Comparison of ENCODE assay signal across 11 cellular contexts in genomic region chr12:55824726-55825125, GRCh38. TPM values are rescaled to one million over a fixed set of nuclear protein-coding genes. Genes with fewer than 3 reads are reported as not detected.
DNase-seq lines count a peak whose midpoint lies in the region; ATAC-seq and TF ChIP-seq lines count a peak whose summit lies in the region.
"Had no signal": no experiment of that assay in that cellular context is flagged by ENCODE, and none has a peak within 500 bp of the region (broad histone marks: within the 10 kb centered on the region; RNA-seq: fewer than 3 reads in every experiment).

No MANE protein-coding gene starts in this region.

- peak overlapping the region; percentile 72 for H3K4me3 Mint-ChIP-seq in activated CD4-positive, alpha-beta T cell treated with anti-CD3 and anti-CD28 coated beads, Interleukin-2, amount 10 ng/mL, durations not matched to agents 24 days and 14 days
- H3K4me3 Mint-ChIP-seq in HFFc6 (no peak overlapping the region), nephron progenitor cell (peak overlapping the region; percentile 0)
- H3K4me3 Mint-ChIP-seq in activated naive CD8-positive, alpha-beta T cell: peak overlapping the region; percentile 75

- H3K4me3 ChIP-seq in foreskin fibroblast (ENCODE audit: low read depth in 1 of 2, low read length in 2 of 2): no peak overlapping the region

- peak overlapping the region; percentile 79 for H3K27ac Mint-ChIP-seq in activated CD4-positive, alpha-beta T cell treated with anti-CD3 and anti-CD28 coated beads, Interleukin-2, amount 10 ng/mL, durations not matched to agents 24 days and 14 days
- H3K27ac Mint-ChIP-seq in HFFc6: peak overlapping the region; percentile 64; the same call in 1 of the 2 replicates
- H3K27ac Mint-ChIP-seq in activated naive CD8-positive, alpha-beta T cell: peak overlapping the region; percentile 95
- H3K27ac Mint-ChIP-seq in nephron progenitor cell: peak overlapping the region; percentile 5

- intact Hi-C loops in activated CD4-positive, alpha-beta T cell treated with anti-CD3 and anti-CD28 coated beads, Interleukin-2, amount 10 ng/mL, durations not matched to agents 24 days and 14 days (cut with micrococcal nuclease): loop anchor here (5.0 to 10.0 kb wide), 2 partner anchors 293 to 1930 kb away; partner anchors contain the start of genes CDK4, MARCHF9, RPL41 and ZC3H10

- H3K36me3 Mint-ChIP-seq in activated CD4-positive, alpha-beta T cell treated with anti-CD3 and anti-CD28 coated beads, Interleukin-2, amount 10 ng/mL, durations not matched to agents 24 days and 14 days (ENCODE audit: low read depth): peaks cover 60% of the 10 kb centered on the region
- H3K36me3 Mint-ChIP-seq in HFFc6 (ENCODE audit: low read depth) (peaks cover 38% of the 10 kb centered on the region), nephron progenitor cell (ENCODE audit: low read depth) (peaks cover 42% of the 10 kb centered on the region)
- peaks cover 6% of the 10 kb centered on the region for H3K36me3 Mint-ChIP-seq in activated naive CD8-positive, alpha-beta T cell

- no peaks in the 10 kb centered on the region for H3K27me3 Mint-ChIP-seq in activated CD4-positive, alpha-beta T cell treated with anti-CD3 and anti-CD28 coated beads, Interleukin-2, amount 10 ng/mL, durations not matched to agents 24 days and 14 days
- H3K27me3 Mint-ChIP-seq in HFFc6 (ENCODE audit: insufficient read depth) (no peaks in the 10 kb centered on the region; the same call in 1 of the 2 replicates), nephron progenitor cell (ENCODE audit: low read depth, poor library complexity) (no peaks in the 10 kb centered on the region)
- H3K27me3 Mint-ChIP-seq in activated naive CD8-positive, alpha-beta T cell: no peaks in the 10 kb centered on the region

- DNase-seq in activated CD4-positive, alpha-beta T cell treated with anti-CD3 and anti-CD28 coated beads, Interleukin-2, amount 10 ng/mL, durations not matched to agents 24 days and 14 days: no peak
- DNase-seq in activated CD4-positive, alpha-beta T cell treated with anti-CD3 and anti-CD28 coated beads, Interleukin-2, amount 50 U/mL, for 1 hour: no peak
- DNase-seq in HFFc6: no peak
- DNase-seq in nephron progenitor cell: no peak
- DNase-seq in foreskin fibroblast: no peak
- DNase-seq in RKO (ENCODE audit: low spot score): no peak
- DNase-seq: NCI-H345, trophoblast cell had no signal

- peaks cover 40% of the 10 kb centered on the region for H3K4me1 Mint-ChIP-seq in activated CD4-positive, alpha-beta T cell treated with anti-CD3 and anti-CD28 coated beads, Interleukin-2, amount 10 ng/mL, durations not matched to agents 24 days and 14 days
- H3K4me1 Mint-ChIP-seq in HFFc6 (ENCODE audit: low read depth) (peaks cover 30% of the 10 kb centered on the region), nephron progenitor cell (peaks cover 38% of the 10 kb centered on the region)
- peaks cover 49% of the 10 kb centered on the region for H3K4me1 Mint-ChIP-seq in activated naive CD8-positive, alpha-beta T cell (ENCODE audit: low read depth)

- TF ChIP-seq CTCF in HFFc6 (IDR thresholded peaks at IDR 0.05): no peak
- no peak for TF ChIP-seq CTCF in nephron progenitor cell (IDR thresholded peaks at IDR 0.05)
- TF ChIP-seq CTCF in foreskin fibroblast (IDR thresholded peaks at IDR 0.05; ENCODE audit: low read depth, low read length): no peak

- no peaks in the 10 kb centered on the region for H3K9me3 Mint-ChIP-seq in activated CD4-positive, alpha-beta T cell treated with anti-CD3 and anti-CD28 coated beads, Interleukin-2, amount 10 ng/mL, durations not matched to agents 24 days and 14 days
- no peaks in the 10 kb centered on the region for H3K9me3 Mint-ChIP-seq in HFFc6
- H3K9me3 Mint-ChIP-seq in activated naive CD8-positive, alpha-beta T cell (ENCODE audit: low read depth): no peaks in the 10 kb centered on the region
- no peaks in the 10 kb centered on the region for H3K9me3 Mint-ChIP-seq in nephron progenitor cell

- ATAC-seq in HG03342 (IDR thresholded peaks at IDR 0.05; ENCODE audit: unreplicated experiment): no peak
- ATAC-seq: activated CD4-positive, CD25-positive, alpha-beta regulatory T cell treated with anti-CD3 and anti-CD28 coated beads, Interleukin-2, amount 50 U/mL, for 24 hours had no signal

RNA-seq across cellular contexts. Expression of gene DNAJC14, which starts 4.7 kb away (rescaled TPM):
- 39.8 and 42.0 TPM in 2 replicates for total RNA-seq in activated CD4-positive, alpha-beta T cell treated with anti-CD3 and anti-CD28 coated beads, Interleukin-2, amount 10 ng/mL, durations not matched to agents 24 days and 14 days
- 10 to 100 TPM; 31.7 to 33.5 (median 32.5) TPM for total RNA-seq in HFFc6 (2021; fragmentation: NEBNext Ultra II Directional; extraction: Animal tissue kit (Norgen Biotek cat#: 25700))

RNA-seq across cellular contexts. Expression of gene ORMDL2, which starts 6.9 kb away (rescaled TPM):
- 49.8 and 55.8 TPM in 2 replicates for total RNA-seq in activated CD4-positive, alpha-beta T cell treated with anti-CD3 and anti-CD28 coated beads, Interleukin-2, amount 10 ng/mL, durations not matched to agents 24 days and 14 days
- 100 to 1,000 TPM in 1 of 6 experiments, 10 to 100 TPM in 5; 79.9 to 100 (median 90.1) TPM for total RNA-seq in HFFc6 (2021; fragmentation: NEBNext Ultra II Directional; extraction: Animal tissue kit (Norgen Biotek cat#: 25700))

RNA-seq across cellular contexts. Expression of gene SARNP, which starts 7.2 kb away (rescaled TPM):
- 76.6 and 81.6 TPM in 2 replicates for total RNA-seq in activated CD4-positive, alpha-beta T cell treated with anti-CD3 and anti-CD28 coated beads, Interleukin-2, amount 10 ng/mL, durations not matched to agents 24 days and 14 days
- total RNA-seq in HFFc6 (2021; fragmentation: NEBNext Ultra II Directional; extraction: Animal tissue kit (Norgen Biotek cat#: 25700)): 10 to 100 TPM; 68.9 to 85.5 (median 78.4) TPM

RNA-seq across cellular contexts. Expression of gene MMP19, which starts 18.0 kb away (rescaled TPM):
- not detected in 2 replicates for total RNA-seq in activated CD4-positive, alpha-beta T cell treated with anti-CD3 and anti-CD28 coated beads, Interleukin-2, amount 10 ng/mL, durations not matched to agents 24 days and 14 days
- total RNA-seq in HFFc6 (2021; fragmentation: NEBNext Ultra II Directional; extraction: Animal tissue kit (Norgen Biotek cat#: 25700)): 10 to 100 TPM; 13.7 to 24.7 (median 21.4) TPM

Comparison
In these comparisons a context has a peak if more than half of its experiments do, and no peak if none do; other contexts are left out.
1. H3K27ac Mint-ChIP-seq: peak in every context shown above with its lines; median percentile 95 in activated naive CD8-positive, alpha-beta T cell; 79 in activated CD4-positive, alpha-beta T cell treated with anti-CD3 and anti-CD28 coated beads, Interleukin-2, amount 10 ng/mL, durations not matched to agents 24 days and 14 days; 64 in HFFc6; 5 in nephron progenitor cell.